ENCODE assay signal across 24 cellular contexts in the genomic region with DNA sequence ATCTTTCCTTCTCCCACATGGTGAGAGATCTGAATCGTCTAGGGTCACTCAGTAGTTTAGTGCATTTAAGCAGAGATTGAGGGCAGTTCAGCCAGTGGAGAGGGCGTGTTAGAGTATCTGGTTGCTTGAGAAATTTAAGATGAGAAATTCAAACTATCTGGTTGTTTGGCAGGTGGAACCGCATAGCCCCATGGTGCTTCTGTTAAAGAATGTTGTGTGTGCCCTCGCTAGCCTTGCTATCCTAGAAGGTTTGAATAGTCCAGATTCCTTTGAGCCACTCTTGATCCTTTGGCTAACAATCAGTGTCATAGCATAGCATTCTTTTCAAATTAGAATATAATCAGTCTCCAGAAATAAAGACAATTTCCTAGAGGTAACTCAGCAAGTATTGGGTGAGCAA. TPM values are rescaled to one million over a fixed set of nuclear protein-coding genes. Genes with fewer than 3 reads are reported as not detected.
DNase-seq lines count a peak whose midpoint lies in the region; ATAC-seq and TF ChIP-seq lines count a peak whose summit lies in the region.
"Had no signal": no experiment of that assay in that cellular context is flagged by ENCODE, and none has a peak within 500 bp of the region (broad histone marks: within the 10 kb centered on the region; RNA-seq: fewer than 3 reads in every experiment).

No MANE protein-coding gene starts in this region.

- H3K4me3 Mint-ChIP-seq in nephron = no peak overlapping the region
- H3K4me3 Mint-ChIP-seq: activated CD4-positive, alpha-beta T cell treated with anti-CD3 and anti-CD28 coated beads, Interleukin-2, amount 10 ng/mL, durations not matched to agents 24 days and 14 days; activated naive CD8-positive, alpha-beta T cell treated with anti-CD3 and anti-CD28 coated beads, Interleukin-2, amount 10 ng/mL, durations not matched to agents 7 days and 5 days; dendritic cell treated with granulocyte-macrophage colony-stimulating factor and Interleukin-4, amounts not matched to agents 40 ng/mL and 50 ng/mL, for 4 days; HFFc6; memory B cell; T-helper 1 cell treated with Interleukin-12 subunit alpha and Interleukin-12 subunit beta and Interleukin-4 antibody, amounts not matched to agents 30 μg/mL and 1 μg/mL, for 36 hours had no signal

- peak; percentile 44 for ATAC-seq in esophagus mucosa
- ATAC-seq: psoas muscle had no signal

- TF ChIP-seq CTCF in nephron (IDR thresholded peaks at IDR 0.05; ENCODE audit: unreplicated experiment in 3 of 3) (no peak), GM13977 (IDR thresholded peaks at IDR 0.05; ENCODE audit: extremely low read depth, insufficient read depth, missing control alignments) (no peak)

- no peaks in the 10 kb centered on the region for H3K9me3 Mint-ChIP-seq in nephron
- H3K9me3 Mint-ChIP-seq: activated CD4-positive, alpha-beta T cell treated with anti-CD3 and anti-CD28 coated beads, Interleukin-2, amount 10 ng/mL, durations not matched to agents 24 days and 14 days; dendritic cell treated with granulocyte-macrophage colony-stimulating factor and Interleukin-4, amounts not matched to agents 40 ng/mL and 50 ng/mL, for 4 days; HFFc6; memory B cell; T-helper 1 cell treated with Interleukin-12 subunit alpha and Interleukin-12 subunit beta and Interleukin-4 antibody, amounts not matched to agents 30 μg/mL and 1 μg/mL, for 36 hours had no signal

- H3K27ac Mint-ChIP-seq in nephron = peak overlapping the region; percentile 26 to 64 (median 31)
- H3K27ac Mint-ChIP-seq: activated CD4-positive, alpha-beta T cell treated with anti-CD3 and anti-CD28 coated beads, Interleukin-2, amount 10 ng/mL, durations not matched to agents 24 days and 14 days; activated naive CD8-positive, alpha-beta T cell treated with anti-CD3 and anti-CD28 coated beads, Interleukin-2, amount 10 ng/mL, durations not matched to agents 7 days and 5 days; dendritic cell treated with granulocyte-macrophage colony-stimulating factor and Interleukin-4, amounts not matched to agents 40 ng/mL and 50 ng/mL, for 4 days; memory B cell; T-helper 1 cell treated with Interleukin-12 subunit alpha and Interleukin-12 subunit beta and Interleukin-4 antibody, amounts not matched to agents 30 μg/mL and 1 μg/mL, for 36 hours had no signal

- peak; percentile 85; the same call in 1 of the 2 replicates for TF ChIP-seq EP300 in Ishikawa (IDR thresholded peaks at IDR 0.05; ENCODE audit: borderline replicate concordance)

- in situ Hi-C loops in GM13977 (cut with MboI; ENCODE audit: low pct_unique_long_range_greater_than_20kb, low sequenced_read_pairs, unreplicated experiment) = no loop called here

- peak; percentile 27 for DNase-seq in A172 (ENCODE audit: low spot score)
- no peak for DNase-seq in DMS53 treated with DMSO at 0.1 percent for 48 hours (lab: John Stamatoyannopoulos, UW; ENCODE audit: unreplicated experiment)
- no peak for DNase-seq in HPDE6-E6E7 (ENCODE audit: extremely low spot score)
- no peak for DNase-seq in GM13977 (ENCODE audit: low spot score)
- no peak for DNase-seq in stimulated activated CD4-positive, alpha-beta T cell treated with anti-CD3 and anti-CD28 coated beads, Interleukin-2, amount 100 ng/mL, for 48 hours
- DNase-seq: activated CD4-positive, alpha-beta T cell treated with anti-CD3 and anti-CD28 coated beads, Interleukin-2, amount 10 ng/mL, durations not matched to agents 24 days and 14 days; activated naive CD8-positive, alpha-beta T cell treated with anti-CD3 and anti-CD28 coated beads, Interleukin-2, amount 10 ng/mL, durations not matched to agents 7 days and 5 days; GF-D8; HFFc6; hippocampal formation; NCI-H1694; NCI-H226; OCI-M1; psoas muscle; SIG-M5; stimulated activated CD4-positive, alpha-beta T cell treated with anti-CD3 and anti-CD28 coated beads, Interleukin-4, amount 100 ng/mL, for 4 hours had no signal

- H3K27me3 Mint-ChIP-seq in nephron (ENCODE audit: low read depth) = peaks cover 4% of the 10 kb centered on the region
- H3K27me3 Mint-ChIP-seq: activated CD4-positive, alpha-beta T cell treated with anti-CD3 and anti-CD28 coated beads, Interleukin-2, amount 10 ng/mL, durations not matched to agents 24 days and 14 days; dendritic cell treated with granulocyte-macrophage colony-stimulating factor and Interleukin-4, amounts not matched to agents 40 ng/mL and 50 ng/mL, for 4 days; memory B cell had no signal

- H3K4me1 Mint-ChIP-seq in nephron = peaks cover 47% of the 10 kb centered on the region
- H3K4me1 Mint-ChIP-seq: activated CD4-positive, alpha-beta T cell treated with anti-CD3 and anti-CD28 coated beads, Interleukin-2, amount 10 ng/mL, durations not matched to agents 24 days and 14 days; activated naive CD8-positive, alpha-beta T cell treated with anti-CD3 and anti-CD28 coated beads, Interleukin-2, amount 10 ng/mL, durations not matched to agents 7 days and 5 days; memory B cell had no signal

- peaks cover 22% of the 10 kb centered on the region for H3K36me3 Mint-ChIP-seq in nephron (ENCODE audit: low read depth)
- H3K36me3 Mint-ChIP-seq: activated naive CD8-positive, alpha-beta T cell treated with anti-CD3 and anti-CD28 coated beads, Interleukin-2, amount 10 ng/mL, durations not matched to agents 7 days and 5 days; memory B cell had no signal

- 0 out of 2 replicates have a peak, but pooled peaks have one; percentile 8 for TF ChIP-seq RAD21 in Ishikawa (IDR thresholded peaks at IDR 0.05; ENCODE audit: low read depth)

TF ChIP-seq in Ishikawa, 13 proteins besides CTCF, POLR2A, EP300 and RAD21:
- TF ChIP-seq, protein P1, sequence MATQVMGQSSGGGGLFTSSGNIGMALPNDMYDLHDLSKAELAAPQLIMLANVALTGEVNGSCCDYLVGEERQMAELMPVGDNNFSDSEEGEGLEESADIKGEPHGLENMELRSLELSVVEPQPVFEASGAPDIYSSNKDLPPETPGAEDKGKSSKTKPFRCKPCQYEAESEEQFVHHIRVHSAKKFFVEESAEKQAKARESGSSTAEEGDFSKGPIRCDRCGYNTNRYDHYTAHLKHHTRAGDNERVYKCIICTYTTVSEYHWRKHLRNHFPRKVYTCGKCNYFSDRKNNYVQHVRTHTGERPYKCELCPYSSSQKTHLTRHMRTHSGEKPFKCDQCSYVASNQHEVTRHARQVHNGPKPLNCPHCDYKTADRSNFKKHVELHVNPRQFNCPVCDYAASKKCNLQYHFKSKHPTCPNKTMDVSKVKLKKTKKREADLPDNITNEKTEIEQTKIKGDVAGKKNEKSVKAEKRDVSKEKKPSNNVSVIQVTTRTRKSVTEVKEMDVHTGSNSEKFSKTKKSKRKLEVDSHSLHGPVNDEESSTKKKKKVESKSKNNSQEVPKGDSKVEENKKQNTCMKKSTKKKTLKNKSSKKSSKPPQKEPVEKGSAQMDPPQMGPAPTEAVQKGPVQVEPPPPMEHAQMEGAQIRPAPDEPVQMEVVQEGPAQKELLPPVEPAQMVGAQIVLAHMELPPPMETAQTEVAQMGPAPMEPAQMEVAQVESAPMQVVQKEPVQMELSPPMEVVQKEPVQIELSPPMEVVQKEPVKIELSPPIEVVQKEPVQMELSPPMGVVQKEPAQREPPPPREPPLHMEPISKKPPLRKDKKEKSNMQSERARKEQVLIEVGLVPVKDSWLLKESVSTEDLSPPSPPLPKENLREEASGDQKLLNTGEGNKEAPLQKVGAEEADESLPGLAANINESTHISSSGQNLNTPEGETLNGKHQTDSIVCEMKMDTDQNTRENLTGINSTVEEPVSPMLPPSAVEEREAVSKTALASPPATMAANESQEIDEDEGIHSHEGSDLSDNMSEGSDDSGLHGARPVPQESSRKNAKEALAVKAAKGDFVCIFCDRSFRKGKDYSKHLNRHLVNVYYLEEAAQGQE (IDR thresholded peaks at IDR 0.05; ENCODE audit: low read depth) = no peak
- 0 out of 2 replicates have a peak, but pooled peaks have one; percentile 28 for TF ChIP-seq CEBPB (IDR thresholded peaks at IDR 0.05)
- TF ChIP-seq, protein P2, sequence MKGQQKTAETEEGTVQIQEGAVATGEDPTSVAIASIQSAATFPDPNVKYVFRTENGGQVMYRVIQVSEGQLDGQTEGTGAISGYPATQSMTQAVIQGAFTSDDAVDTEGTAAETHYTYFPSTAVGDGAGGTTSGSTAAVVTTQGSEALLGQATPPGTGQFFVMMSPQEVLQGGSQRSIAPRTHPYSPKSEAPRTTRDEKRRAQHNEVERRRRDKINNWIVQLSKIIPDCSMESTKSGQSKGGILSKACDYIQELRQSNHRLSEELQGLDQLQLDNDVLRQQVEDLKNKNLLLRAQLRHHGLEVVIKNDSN (IDR thresholded peaks at IDR 0.05) = no peak
- TF ChIP-seq, protein P3, sequence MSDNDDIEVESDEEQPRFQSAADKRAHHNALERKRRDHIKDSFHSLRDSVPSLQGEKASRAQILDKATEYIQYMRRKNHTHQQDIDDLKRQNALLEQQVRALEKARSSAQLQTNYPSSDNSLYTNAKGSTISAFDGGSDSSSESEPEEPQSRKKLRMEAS (IDR thresholded peaks at IDR 0.05) = peak; percentile 63
- peak; percentile 86 for TF ChIP-seq TCF12 (IDR thresholded peaks at IDR 0.05; ENCODE audit: low read depth)
- TF ChIP-seq TEAD4 (IDR thresholded peaks at IDR 0.05) = peak; percentile 97
- peak; percentile 67 for TF ChIP-seq NFIC (IDR thresholded peaks at IDR 0.05)
- TF ChIP-seq FOXM1 (IDR thresholded peaks at IDR 0.05; ENCODE audit: borderline replicate concordance, low read depth) = no peak; the same call in 1 of the 2 replicates
- no peak for TF ChIP-seq TAF1 (IDR thresholded peaks at IDR 0.05; ENCODE audit: low read depth)
- no peak for TF ChIP-seq YY1 (IDR thresholded peaks at IDR 0.05; ENCODE audit: low read depth)

RNA-seq across cellular contexts. Expression of a gene that starts 32.1 kb away (rescaled TPM):
- 4.6 and 5.8 TPM in 2 replicates for total RNA-seq in A172 (2014; rRNA removed; shearing (Covaris generic))
- total RNA-seq in esophagus mucosa = 45.3 TPM

RNA-seq across cellular contexts. Expression of a gene that starts 52.0 kb away (rescaled TPM):
- total RNA-seq in A172 (2014; rRNA removed; shearing (Covaris generic)) = 7.3 and 18.1 TPM in 2 replicates
- 17.3 TPM for total RNA-seq in esophagus mucosa
- total RNA-seq: A673; activated CD4-positive, alpha-beta T cell treated with anti-CD3 and anti-CD28 coated beads, Interleukin-2, amount 10 ng/mL, durations not matched to agents 24 days and 14 days; endothelial cell of umbilical vein had no signal
